Comparison of ENCODE assay signal across 15 cellular contexts in the genomic region with DNA sequence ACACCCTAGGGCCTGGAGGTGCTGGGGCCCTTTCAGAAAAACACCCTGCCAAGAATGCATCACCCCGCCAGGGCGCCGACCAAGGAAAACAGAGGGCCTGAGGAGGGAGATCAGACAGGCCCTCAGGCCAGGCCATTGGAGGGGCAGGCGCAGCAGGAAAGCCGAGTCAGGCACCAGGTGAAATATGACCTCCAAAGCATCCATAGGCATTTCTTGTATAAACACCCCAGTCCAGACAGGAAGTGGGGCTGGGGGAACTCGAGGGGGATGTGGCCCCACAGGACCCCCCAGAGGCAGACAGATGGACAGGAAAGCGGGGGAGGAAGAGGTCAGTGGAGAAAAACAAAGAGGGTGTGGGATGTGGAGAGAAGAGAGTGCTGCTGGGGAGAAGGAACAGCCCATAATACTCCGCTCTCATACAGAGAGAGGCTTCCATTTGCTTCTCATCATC. TPM values are rescaled to one million over a fixed set of nuclear protein-coding genes. Genes with fewer than 3 reads are reported as not detected.
DNase-seq lines count a peak whose midpoint lies in the region; ATAC-seq and TF ChIP-seq lines count a peak whose summit lies in the region.
"Had no signal": no experiment of that assay in that cellular context is flagged by ENCODE, and none has a peak within 500 bp of the region (broad histone marks: within the 10 kb centered on the region; RNA-seq: fewer than 3 reads in every experiment).

No MANE protein-coding gene starts in this region.

- intact Hi-C loops in PC-9 (cut with micrococcal nuclease; ENCODE audit: unreplicated experiment) = no loop called here
- intact Hi-C loops in dorsolateral prefrontal cortex (cut with DNase I) = no loop called here
- intact Hi-C loops in psoas muscle (cut with DNase I) = no loop called here

- H3K9me3 ChIP-seq in PC-9 (ENCODE audit: insufficient read depth, low read depth) (no peaks in the 10 kb centered on the region), psoas muscle (no peaks in the 10 kb centered on the region)
- H3K9me3 ChIP-seq: left lung, ovary had no signal

- H3K36me3 ChIP-seq in PC-9 (ENCODE audit: low read depth) (no peaks in the 10 kb centered on the region), psoas muscle (ENCODE audit: insufficient read depth in 1 of 2, low read depth in 1 of 2) (peaks cover 0 to 17% of the 10 kb centered on the region in 2 donors)
- H3K36me3 ChIP-seq: ovary had no signal

- BruUV-seq in PC-9 (replicated peaks; lab: Mats Ljungman, UMichigan) = no TSS peak

- H3K4me1 Mint-ChIP-seq in nephron progenitor cell = peaks cover 81% of the 10 kb centered on the region
- peaks cover 0 to 18% of the 10 kb centered on the region in 2 donors for H3K4me1 Mint-ChIP-seq in natural killer cell treated with Interleukin-12 subunit alpha and Interleukin-12 subunit beta and Interleukin-15 and Interleukin-18, amount 100 ng/mL, for 72 hours (ENCODE audit: low read depth in 2 of 2)
- H3K4me1 Mint-ChIP-seq: IgD-negative memory B cell had no signal

- POLR2A ChIA-PET in PC-9 (lab: Charles Lee; ENCODE audit: unreplicated experiment) = no interaction called here

- H3K4me3 ChIP-seq in PC-9 (no peak overlapping the region), dorsolateral prefrontal cortex (no peak overlapping the region), psoas muscle (no peak overlapping the region)
- H3K4me3 ChIP-seq: left lung, ovary had no signal

- DNase-seq in EH (ENCODE audit: low read depth) (peak; percentile 83), PC-9 (peak; percentile 64 to 65), dorsolateral prefrontal cortex (no peak), nephron progenitor cell (peak; percentile 71), psoas muscle (no peak)
- DNase-seq in natural killer cell treated with Interleukin-12 subunit alpha and Interleukin-12 subunit beta and Interleukin-15 and Interleukin-18, amount 100 ng/mL, for 72 hours (ENCODE audit: low spot score) = no peak
- DNase-seq: ACHN; activated CD4-positive, alpha-beta T cell treated with anti-CD3 and anti-CD28 coated beads for 1 hour; anterior cingulate cortex; left lung; NCI-H510A; ovary had no signal

- H3K27me3 ChIP-seq in PC-9 (ENCODE audit: insufficient read depth, low read depth) = no peaks in the 10 kb centered on the region
- no peaks in the 10 kb centered on the region for H3K27me3 ChIP-seq in dorsolateral prefrontal cortex
- H3K27me3 ChIP-seq in psoas muscle (ENCODE audit: insufficient read depth in 3 of 3, low read length in 2 of 3) = no peaks in the 10 kb centered on the region
- H3K27me3 ChIP-seq: left lung, ovary had no signal

- peak overlapping the region; percentile 44 for H3K27ac ChIP-seq in PC-9
- H3K27ac ChIP-seq in dorsolateral prefrontal cortex = peak overlapping the region in 32 of 59 donors; percentile 2 to 94 (median 30)
- H3K27ac ChIP-seq in psoas muscle = no peak overlapping the region
- H3K27ac ChIP-seq: left lung, ovary had no signal

- peaks cover 41% of the 10 kb centered on the region for H3K36me3 Mint-ChIP-seq in nephron progenitor cell (ENCODE audit: low read depth)
- no peaks in the 10 kb centered on the region for H3K36me3 Mint-ChIP-seq in natural killer cell treated with Interleukin-12 subunit alpha and Interleukin-12 subunit beta and Interleukin-15 and Interleukin-18, amount 100 ng/mL, for 72 hours

- CTCF ChIA-PET in PC-9 (lab: Charles Lee) = no interaction called here

- peaks cover 13% of the 10 kb centered on the region; the same call in 1 of the 2 replicates for H3F3A ChIP-seq in PC-9 (ENCODE audit: insufficient read depth, low read depth)

- no peaks in the 10 kb centered on the region for H3K79me2 ChIP-seq in PC-9 (ENCODE audit: low read depth)

- no peaks in the 10 kb centered on the region for H4K20me1 ChIP-seq in PC-9 (ENCODE audit: insufficient read depth)

- H3K4me1 ChIP-seq in PC-9 (replicated peaks; ENCODE audit: insufficient read depth) (peaks cover 34% of the 10 kb centered on the region), psoas muscle (no peaks in the 10 kb centered on the region)

- no peaks in the 10 kb centered on the region for H3K9me2 ChIP-seq in PC-9 (ENCODE audit: insufficient read depth)

- no peak for TF ChIP-seq CTCF in PC-9 (conservative IDR thresholded peaks at IDR 0.05)
- no peak for TF ChIP-seq CTCF in dorsolateral prefrontal cortex (IDR thresholded peaks at IDR 0.05 in 54 of 56, conservative IDR thresholded peaks at IDR 0.05 in 2 of 56; ENCODE audit: low read depth in 1 of 56, partially characterized antibody in 56 of 56)
- TF ChIP-seq CTCF in nephron progenitor cell (IDR thresholded peaks at IDR 0.05) = no peak
- no peak for TF ChIP-seq CTCF in psoas muscle (IDR thresholded peaks at IDR 0.05)

- H3K27ac Mint-ChIP-seq in nephron progenitor cell = peak overlapping the region; percentile 97
- H3K27ac Mint-ChIP-seq in natural killer cell treated with Interleukin-12 subunit alpha and Interleukin-12 subunit beta and Interleukin-15 and Interleukin-18, amount 100 ng/mL, for 72 hours = no peak overlapping the region

- ATAC-seq in GM21526 (IDR thresholded peaks at IDR 0.05; ENCODE audit: low FRiP score, unreplicated experiment) (no peak), GM18861 (IDR thresholded peaks at IDR 0.05; ENCODE audit: unreplicated experiment) (no peak), psoas muscle (no peak)
- ATAC-seq in natural killer cell treated with Interleukin-12 subunit alpha and Interleukin-12 subunit beta and Interleukin-15 and Interleukin-18, amount 100 ng/mL, for 72 hours = no peak
- ATAC-seq: left lung had no signal

- WGBS in psoas muscle, 3 donors = 64 to 76% (median 74%) methylated on average over 8 of the region's 8 CpGs

- H3K4me2 ChIP-seq in PC-9 = peak overlapping the region; percentile 50; the same call in 1 of the 2 replicates

- peaks cover 5% of the 10 kb centered on the region for H3K27me3 Mint-ChIP-seq in nephron progenitor cell (ENCODE audit: low read depth, poor library complexity)
- no peaks in the 10 kb centered on the region for H3K27me3 Mint-ChIP-seq in natural killer cell treated with Interleukin-12 subunit alpha and Interleukin-12 subunit beta and Interleukin-15 and Interleukin-18, amount 100 ng/mL, for 72 hours
- H3K27me3 Mint-ChIP-seq: IgD-negative memory B cell had no signal

- peak overlapping the region; percentile 8 for H3K4me3 Mint-ChIP-seq in nephron progenitor cell
- H3K4me3 Mint-ChIP-seq in natural killer cell treated with Interleukin-12 subunit alpha and Interleukin-12 subunit beta and Interleukin-15 and Interleukin-18, amount 100 ng/mL, for 72 hours = no peak overlapping the region
- H3K4me3 Mint-ChIP-seq: IgD-negative memory B cell had no signal

- peaks cover 13% of the 10 kb centered on the region for H3K9me3 Mint-ChIP-seq in nephron progenitor cell
- H3K9me3 Mint-ChIP-seq in natural killer cell treated with Interleukin-12 subunit alpha and Interleukin-12 subunit beta and Interleukin-15 and Interleukin-18, amount 100 ng/mL, for 72 hours = no peaks in the 10 kb centered on the region

- no peak overlapping the region for H2AFZ ChIP-seq in PC-9

RNA-seq across cellular contexts. Expression of gene TRIM62, which starts 18.2 kb away (rescaled TPM):
- total RNA-seq in PC-9 (2021) (9.9 and 14.3 TPM in 2 replicates), dorsolateral prefrontal cortex (10 to 100 TPM in 104 of 120 experiments, 1 to 10 TPM in 16; 6.7 to 37.6 (median 13.9) TPM), psoas muscle (10 to 100 TPM in 2 of 4 donors, 1 to 10 TPM in 2; 4.3 to 14.2 (median 9.4) TPM)
- total RNA-seq in natural killer cell treated with Interleukin-12 subunit alpha and Interleukin-12 subunit beta and Interleukin-15 and Interleukin-18, amount 100 ng/mL, for 72 hours = 10 to 100 TPM in 1 of 2 donors, 1 to 10 TPM in 1; 8.7 to 15.0 TPM
- polyA plus RNA-seq in psoas muscle = 1 to 10 TPM; 4.0 to 6.9 (median 4.4) TPM

Comparison
In these comparisons a context has a peak if more than half of its experiments do, and no peak if none do; other contexts are left out.
1. DNase-seq: peak in EH (single experiment), PC-9 (2 of 2) and nephron progenitor cell (single experiment); none in dorsolateral prefrontal cortex (0 of 10), natural killer cell treated with Interleukin-12 subunit alpha and Interleukin-12 subunit beta and Interleukin-15 and Interleukin-18, amount 100 ng/mL, for 72 hours (single experiment) and psoas muscle (0 of 2).